29 cellular contexts compared by ENCODE assay signal in genomic region chrX:133953078-133953477, GRCh38. TPM values are rescaled to one million over a fixed set of nuclear protein-coding genes. Genes with fewer than 3 reads are reported as not detected.
A peak's percentile ranks its signal among the peaks of the same experiment; 100 is the strongest.
DNase-seq lines count a peak whose midpoint lies in the region; ATAC-seq, FAIRE-seq and TF ChIP-seq lines count a peak whose summit lies in the region.
"Had no signal": no experiment of that assay in that cellular context is flagged by ENCODE, and none has a peak within 500 bp of the region (broad histone marks: within the 10 kb centered on the region; RNA-seq: fewer than 3 reads in every experiment).

No MANE protein-coding gene starts in this region.

- DNase-seq in HepG2 (ENCODE audit: low spot score) (no peak), right lobe of liver (no peak), NCI-H2171 (lab: John Stamatoyannopoulos, UW) (peak; percentile 33), SJCRH30 (peak; percentile 2 to 33), H7 (no peak)
- DNase-seq: 8988T; ACHN; BE2C; C1 segment of cervical spinal cord; CD4-positive, alpha-beta memory T cell; CD4-positive, CD25-positive, alpha-beta regulatory T cell; CD8-positive, alpha-beta memory T cell; COR-L47; DMS 273 treated with DMSO at 0.1 percent for 48 hours; DMS153; DMS53; DMS79; DND-41; EL; GDM1 had no signal

- H4K20me1 ChIP-seq in HepG2 (ENCODE audit: insufficient read depth, low read length) = peaks cover 69% of the 10 kb centered on the region
- H4K20me1 ChIP-seq: BLaER1 had no signal

- H3K27me3 ChIP-seq in HepG2 (ENCODE audit: control insufficient read depth in 1 of 2, insufficient read depth in 2 of 2, low read length in 2 of 2) (no peaks in the 10 kb centered on the region), right lobe of liver (no peaks in the 10 kb centered on the region), SJCRH30 (no peaks in the 10 kb centered on the region), H7 (ENCODE audit: control insufficient read depth, insufficient read depth, low read length) (no peaks in the 10 kb centered on the region)
- H3K27me3 ChIP-seq: BE2C had no signal

- H3K4me1 ChIP-seq in HepG2 (ENCODE audit: insufficient read depth, low read length) (peaks cover 90% of the 10 kb centered on the region), right lobe of liver (no peaks in the 10 kb centered on the region), SJCRH30 (no peaks in the 10 kb centered on the region)
- H3K4me1 ChIP-seq: BE2C, BLaER1 had no signal

- FAIRE-seq in HepG2 (lab: Jason Lieb, UNC) = no peak
- FAIRE-seq: A204.1, GM12878, GM12892, GM18507 had no signal

- TF ChIP-seq EP300 in HepG2 (IDR thresholded peaks at IDR 0.05; ENCODE audit: low read depth in 2 of 2, low read length in 2 of 2) (no peak), HepG2 (CRISPR knock-in tag; IDR thresholded peaks at IDR 0.05; ENCODE audit: borderline replicate concordance) (no peak)

- H3K9me3 ChIP-seq in HepG2 (ENCODE audit: low read length) (no peaks in the 10 kb centered on the region), right lobe of liver (no peaks in the 10 kb centered on the region), SJCRH30 (replicated peaks) (no peaks in the 10 kb centered on the region)
- H3K9me3 ChIP-seq: BE2C had no signal

- H3K79me2 ChIP-seq in HepG2 (ENCODE audit: insufficient read depth, low read length) = peaks cover 94% of the 10 kb centered on the region

- TF ChIP-seq POLR2A in HepG2 (IDR thresholded peaks at IDR 0.05; ENCODE audit: insufficient read depth in 1 of 2, low read depth in 2 of 2, low read length in 2 of 2) (no peak), right lobe of liver (IDR thresholded peaks at IDR 0.05) (no peak)

- 87% methylated on average over 2 of the region's 2 CpGs for WGBS in HepG2 (ENCODE audit: low lambda C conversion rate)
- WGBS in right lobe of liver (ENCODE audit: insufficient coverage, low coverage, low lambda C conversion rate, missing lambda C conversion rate) = 46% methylated on average over 2 of the region's 2 CpGs

- intact Hi-C loops in HepG2 (cut with micrococcal nuclease; ENCODE audit: unreplicated experiment) (no loop called here), right lobe of liver (cut with DNase I) (no loop called here)

- H3K36me3 ChIP-seq in HepG2 (replicated peaks in 1 of 2; ENCODE audit: control insufficient read depth in 1 of 2, insufficient read depth in 2 of 2, low read length in 2 of 2) (peaks cover 11 to 45% of the 10 kb centered on the region in 2 experiments), right lobe of liver (no peaks in the 10 kb centered on the region), SJCRH30 (no peaks in the 10 kb centered on the region), H7 (replicated peaks; ENCODE audit: control insufficient read depth, insufficient read depth, low read length) (no peaks in the 10 kb centered on the region; the same call in 1 of the 2 replicates)
- H3K36me3 ChIP-seq: BE2C, BLaER1 had no signal

- H3K4me3 ChIP-seq in HepG2 (replicated peaks in 1 of 3; ENCODE audit: insufficient read depth in 1 of 3, low read depth in 2 of 3, low read length in 3 of 3) (no peak overlapping the region), right lobe of liver (no peak overlapping the region), SJCRH30 (no peak overlapping the region), H7 (ENCODE audit: insufficient read depth, low read depth, low read length) (no peak overlapping the region)
- H3K4me3 ChIP-seq: BLaER1, GM12878 had no signal

- no peak for TF ChIP-seq RAD21 in HepG2 (CRISPR knock-in tag; IDR thresholded peaks at IDR 0.05)

- H3K4me2 ChIP-seq in HepG2 (ENCODE audit: low read depth, low read length) = no peak overlapping the region
- H3K4me2 ChIP-seq: BLaER1 had no signal

- H2AFZ ChIP-seq in HepG2 (ENCODE audit: low read length) = no peak overlapping the region

- H3K27ac ChIP-seq in HepG2 (ENCODE audit: extremely low read length, insufficient read depth, low read length) (no peak overlapping the region), right lobe of liver (no peak overlapping the region), SJCRH30 (no peak overlapping the region)
- H3K27ac ChIP-seq: BLaER1 had no signal

- CTCF ChIA-PET in HepG2 (lab: Yijun Ruan, JAX; ENCODE audit: low intra/inter-chr PET ratio, low total read pairs) = no interaction called here

- TF ChIP-seq CTCF in HepG2 (CRISPR knock-in tag; IDR thresholded peaks at IDR 0.05) (no peak), right lobe of liver (IDR thresholded peaks at IDR 0.05) (no peak)

- in situ Hi-C loops in HepG2 (cut with HindIII; ENCODE audit: extremely low pct_ligation_motif_present, low pct_unique_long_range_greater_than_20kb) = no loop called here

- no TSS peak for BruUV-seq in HepG2 (replicated peaks; lab: Mats Ljungman, UMichigan)

- ATAC-seq in HepG2 (no peak), right lobe of liver (no peak), HG03135 (IDR thresholded peaks at IDR 0.05; ENCODE audit: unreplicated experiment) (no peak), GM21515 (IDR thresholded peaks at IDR 0.05; ENCODE audit: unreplicated experiment) (no peak)
- ATAC-seq: GM12878 had no signal

- POLR2A ChIA-PET in HepG2 (lab: Yijun Ruan, JAX) = no interaction called here

- no peak overlapping the region for H3K9ac ChIP-seq in HepG2 (ENCODE audit: insufficient read depth, low read depth, low read length)
- H3K9ac ChIP-seq: BLaER1 had no signal

TF ChIP-seq in HepG2, 621 proteins besides CTCF, POLR2A, EP300 and RAD21:
- TF ChIP-seq RBM22 (optimal IDR thresholded peaks at IDR 0.05; ENCODE audit: low read length) (peak; percentile 95), HNRNPH1 (optimal IDR thresholded peaks at IDR 0.05; ENCODE audit: low read depth, low read length) (no peak), RFXANK (CRISPR knock-in tag; IDR thresholded peaks at IDR 0.05) (no peak), ZNF224 (CRISPR knock-in tag; IDR thresholded peaks at IDR 0.05) (no peak), GFI1 (CRISPR knock-in tag; IDR thresholded peaks at IDR 0.05; ENCODE audit: borderline replicate concordance) (no peak), ZNF260 (CRISPR knock-in tag; IDR thresholded peaks at IDR 0.05; ENCODE audit: borderline replicate concordance, low read depth) (no peak), ZNF256 (CRISPR knock-in tag; conservative IDR thresholded peaks at IDR 0.05) (no peak)
- TF ChIP-seq, protein P1, sequence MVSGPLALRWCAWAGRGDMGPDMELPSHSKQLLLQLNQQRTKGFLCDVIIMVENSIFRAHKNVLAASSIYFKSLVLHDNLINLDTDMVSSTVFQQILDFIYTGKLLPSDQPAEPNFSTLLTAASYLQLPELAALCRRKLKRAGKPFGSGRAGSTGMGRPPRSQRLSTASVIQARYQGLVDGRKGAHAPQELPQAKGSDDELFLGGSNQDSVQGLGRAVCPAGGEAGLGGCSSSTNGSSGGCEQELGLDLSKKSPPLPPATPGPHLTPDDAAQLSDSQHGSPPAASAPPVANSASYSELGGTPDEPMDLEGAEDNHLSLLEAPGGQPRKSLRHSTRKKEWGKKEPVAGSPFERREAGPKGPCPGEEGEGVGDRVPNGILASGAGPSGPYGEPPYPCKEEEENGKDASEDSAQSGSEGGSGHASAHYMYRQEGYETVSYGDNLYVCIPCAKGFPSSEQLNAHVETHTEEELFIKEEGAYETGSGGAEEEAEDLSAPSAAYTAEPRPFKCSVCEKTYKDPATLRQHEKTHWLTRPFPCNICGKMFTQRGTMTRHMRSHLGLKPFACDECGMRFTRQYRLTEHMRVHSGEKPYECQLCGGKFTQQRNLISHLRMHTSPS (CRISPR knock-in tag; IDR thresholded peaks at IDR 0.05; ENCODE audit: low read depth) = no peak

RNA-seq across cellular contexts. Expression of gene GPC3, which starts 32.3 kb away (rescaled TPM):
- 805 and 1,799 TPM in 2 replicates for total RNA-seq in HepG2 (2016; rRNA removed; fragmentation: Illumina TruSeq; extraction: Trizol)
- total RNA-seq in HepG2 (2016; cell fraction: cytosol; rRNA removed; fragmentation: Illumina TruSeq; extraction: Trizol; ENCODE audit: low read depth) = 284 and 320 TPM in 2 replicates
- total RNA-seq in HepG2 (2016; cell fraction: insoluble cytoplasmic fraction; rRNA removed; fragmentation: Illumina TruSeq; extraction: Trizol) = 792 and 1,776 TPM in 2 replicates
- total RNA-seq in HepG2 (2016; cell fraction: membrane; rRNA removed; fragmentation: Illumina TruSeq; extraction: Trizol) = 290 and 301 TPM in 2 replicates
- 1,828 and 2,106 TPM in 2 replicates for total RNA-seq in HepG2 (2016; cell fraction: nucleus; rRNA removed; fragmentation: Illumina TruSeq; extraction: Trizol)
- 3,263 and 3,554 TPM in 2 replicates for polyA plus RNA-seq in HepG2 (2011; rRNA removed)
- 2,062 and 3,587 TPM in 2 replicates for polyA plus RNA-seq in HepG2 (2011; cell fraction: cytosol; rRNA removed)
- polyA plus RNA-seq in HepG2 (2011; cell fraction: nucleus; rRNA removed) = 820 and 1,167 TPM in 2 replicates
- polyA plus RNA-seq in HepG2 (2012) = 3,341 and 3,897 TPM in 2 replicates
- polyA plus RNA-seq in HepG2 (2016; cell fraction: cytosol; fragmentation: Illumina TruSeq; extraction: Trizol; ENCODE audit: low read depth) = 118 and 136 TPM in 2 replicates
- polyA plus RNA-seq in HepG2 (2016; cell fraction: insoluble cytoplasmic fraction; fragmentation: Illumina TruSeq; extraction: Trizol; ENCODE audit: low read depth) = 843 and 853 TPM in 2 replicates
- 164 and 169 TPM in 2 replicates for polyA plus RNA-seq in HepG2 (2016; cell fraction: membrane; fragmentation: Illumina TruSeq; extraction: Trizol; ENCODE audit: low read depth)
- polyA plus RNA-seq in HepG2 (2016; cell fraction: nucleus; fragmentation: Illumina TruSeq; extraction: Trizol; ENCODE audit: insufficient read depth, low read depth) = 1,823 and 1,891 TPM in 2 replicates
- 0.72 and 1,012 TPM in 2 replicates for polyA minus RNA-seq in HepG2 (2011; rRNA and poly(A)+ RNA removed; ENCODE audit: low replicate concordance)
- 1,199 and 1,788 TPM in 2 replicates for polyA minus RNA-seq in HepG2 (2011; cell fraction: cytosol; rRNA and poly(A)+ RNA removed)
- 1,194 and 1,668 TPM in 2 replicates for polyA minus RNA-seq in HepG2 (2011; cell fraction: nucleus; rRNA and poly(A)+ RNA removed)
- total RNA-seq in right lobe of liver = 1 to 10 TPM in 4 of 6 experiments, under 1 TPM in 2; 0.31 to 6.8 (median 1.8) TPM
- total RNA-seq in SJCRH30 (2014; rRNA removed; shearing (Covaris generic)) = 27.6 and 27.9 TPM in 2 replicates
- total RNA-seq in H7 (2014; rRNA removed; shearing (Covaris generic)) = 73.2 and 81.0 TPM in 2 replicates
- total RNA-seq: CD8-positive, alpha-beta memory T cell had no signal
- polyA plus RNA-seq: AG04450; CD14-positive monocyte; CD8-positive, alpha-beta memory T cell had no signal

Comparison
In these comparisons a context has a peak if more than half of its experiments do, and no peak if none do; other contexts are left out.
1. DNase-seq: peak in NCI-H2171 (single experiment) and SJCRH30 (2 of 2); none in HepG2 (single experiment), right lobe of liver (0 of 3) and H7 (single experiment).